Comparison of ENCODE assay signal across 11 cellular contexts in genomic region chr9:130995399-130995941, GRCh38. TPM values are rescaled to one million over a fixed set of nuclear protein-coding genes. Genes with fewer than 3 reads are reported as not detected.
A peak's percentile ranks its signal among the peaks of the same experiment; 100 is the strongest.
DNase-seq lines count a peak whose midpoint lies in the region; ATAC-seq and TF ChIP-seq lines count a peak whose summit lies in the region.
"Had no signal": no experiment of that assay in that cellular context is flagged by ENCODE, and none has a peak within 500 bp of the region (broad histone marks: within the 10 kb centered on the region; RNA-seq: fewer than 3 reads in every experiment).

No MANE protein-coding gene starts in this region.

- H3K9me3 ChIP-seq in OCI-LY3 (ENCODE audit: insufficient read depth, low read length) (no peaks in the 10 kb centered on the region), psoas muscle (no peaks in the 10 kb centered on the region)

- H3K4me3 ChIP-seq in OCI-LY3 (ENCODE audit: low read length) (no peak overlapping the region), psoas muscle (no peak overlapping the region)

- ATAC-seq in psoas muscle (no peak), GM19328 (IDR thresholded peaks at IDR 0.05; ENCODE audit: unreplicated experiment) (no peak)
- ATAC-seq: natural killer cell treated with Interleukin-12 subunit alpha and Interleukin-12 subunit beta and Interleukin-15 and Interleukin-18, amount 100 ng/mL, for 72 hours had no signal

- H3K36me3 ChIP-seq in OCI-LY3 (replicated peaks; ENCODE audit: low read depth, low read length) = no peaks in the 10 kb centered on the region
- no peaks in the 10 kb centered on the region for H3K36me3 ChIP-seq in psoas muscle (ENCODE audit: insufficient read depth in 1 of 2, low read depth in 1 of 2)

- no peaks in the 10 kb centered on the region for H4K20me1 ChIP-seq in OCI-LY3 (ENCODE audit: insufficient read depth, low read length)

- H3K4me2 ChIP-seq in OCI-LY3 (ENCODE audit: low read length) = 0 out of 2 replicates have a peak overlapping the region, but pooled peaks have one; percentile 3

- DNase-seq in DMS53 (lab: John Stamatoyannopoulos, UW) (peak; percentile 33), DMS53 treated with DMSO at 0.1 percent for 48 hours (lab: John Stamatoyannopoulos, UW; ENCODE audit: unreplicated experiment) (no peak), epidermal melanocyte (ENCODE audit: insufficient read length, low spot score) (peak; percentile 45), psoas muscle (peak; percentile 28 to 57), ureter (ENCODE audit: low spot score) (no peak)
- no peak for DNase-seq in activated CD4-positive, alpha-beta T cell treated with anti-CD3 and anti-CD28 coated beads, Interleukin-2, amount 50 U/mL, for 1 hour
- DNase-seq: activated CD4-positive, alpha-beta T cell treated with anti-CD3 and anti-CD28 coated beads, Interleukin-2, amount 50 U/mL, for 48 hours had no signal

- no peak overlapping the region for H2AFZ ChIP-seq in OCI-LY3 (ENCODE audit: low read depth, low read length)

- H3K27ac ChIP-seq in OCI-LY3 (ENCODE audit: low read length) (no peak overlapping the region), psoas muscle (no peak overlapping the region)
- H3K27ac ChIP-seq: 22Rv1 had no signal

- no peak overlapping the region for H3K9ac ChIP-seq in OCI-LY3 (ENCODE audit: low read length)

- WGBS in psoas muscle, 3 donors = 33 to 44% (median 39%) methylated on average over 10 of the region's 10 CpGs

- no peaks in the 10 kb centered on the region for H3K79me2 ChIP-seq in OCI-LY3 (ENCODE audit: low read length)

- TF ChIP-seq CTCF in OCI-LY3 (IDR thresholded peaks at IDR 0.05; ENCODE audit: low read depth, low read length) (no peak), psoas muscle (IDR thresholded peaks at IDR 0.05) (no peak)

- intact Hi-C loops in psoas muscle (cut with DNase I) = loop anchor here in 1 of 2 donors (5.0 kb wide), 1 partner anchor 293 kb away; no protein-coding TSS in a partner anchor

- 0 out of 2 replicates have a peak, but pooled peaks cover 3% of the 10 kb centered on the region for H3K4me1 ChIP-seq in OCI-LY3 (ENCODE audit: low read length)
- H3K4me1 ChIP-seq in psoas muscle = no peaks in the 10 kb centered on the region

- H3K27me3 ChIP-seq in OCI-LY3 (ENCODE audit: low read depth, low read length) = peaks cover 20% of the 10 kb centered on the region
- peaks cover 0 to 55% (median 12%) of the 10 kb centered on the region in 3 donors for H3K27me3 ChIP-seq in psoas muscle (ENCODE audit: insufficient read depth in 3 of 3, low read length in 2 of 3)

RNA-seq across cellular contexts. Expression of gene LAMC3, which starts 13.5 kb away (rescaled TPM):
- total RNA-seq in psoas muscle = under 1 TPM in 3 of 4 donors, not detected in 1; 0.21 to 0.66 (median 0.24) TPM
- under 1 TPM; 0.17 to 0.96 (median 0.21) TPM for polyA plus RNA-seq in psoas muscle
- total RNA-seq in ureter = 50.6 TPM
- total RNA-seq: natural killer cell treated with Interleukin-12 subunit alpha and Interleukin-12 subunit beta and Interleukin-15 and Interleukin-18, amount 100 ng/mL, for 72 hours had no signal

RNA-seq across cellular contexts. Expression of gene FIBCD1, which starts 56.4 kb away (rescaled TPM):
- total RNA-seq in psoas muscle (not detected), ureter (not detected)
- under 1 TPM in 1 of 3 donors, not detected in 2; 0.01 TPM for polyA plus RNA-seq in psoas muscle
- total RNA-seq: natural killer cell treated with Interleukin-12 subunit alpha and Interleukin-12 subunit beta and Interleukin-15 and Interleukin-18, amount 100 ng/mL, for 72 hours had no signal

Comparison
In these comparisons a context has a peak if more than half of its experiments do, and no peak if none do; other contexts are left out.
1. DNase-seq: peak in DMS53 (single experiment), epidermal melanocyte (single experiment) and psoas muscle (2 of 2); none in DMS53 treated with DMSO at 0.1 percent for 48 hours (single experiment), ureter (single experiment) and activated CD4-positive, alpha-beta T cell treated with anti-CD3 and anti-CD28 coated beads, Interleukin-2, amount 50 U/mL, for 1 hour (single experiment).
2. RNA of gene LAMC3, which starts 13.5 kb away (total RNA-seq): 50.6 TPM in ureter (single experiment); 0.21 to 0.66 TPM in psoas muscle; every median in the first group is over 10 times any median in the second.